8 cellular contexts compared by ENCODE assay signal in the genomic region with DNA sequence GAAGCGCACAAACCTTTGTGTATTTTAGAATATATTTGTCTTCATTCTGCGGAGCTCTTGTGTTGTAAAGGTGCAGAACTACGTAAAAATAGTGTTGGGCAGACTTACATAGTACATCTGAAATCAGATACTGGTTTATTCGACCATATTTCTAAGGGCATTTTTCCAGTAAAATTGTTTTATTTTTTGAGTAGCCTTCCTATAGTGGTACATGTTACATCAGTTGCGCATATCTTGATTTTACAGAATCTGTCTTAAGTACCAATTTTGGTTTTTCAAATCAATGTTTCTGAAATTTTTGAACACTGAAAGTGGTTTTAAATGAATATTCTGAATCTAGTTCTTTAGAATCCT. TPM values are rescaled to one million over a fixed set of nuclear protein-coding genes. Genes with fewer than 3 reads are reported as not detected.
DNase-seq lines count a peak whose midpoint lies in the region; ATAC-seq, FAIRE-seq and TF ChIP-seq lines count a peak whose summit lies in the region.

No MANE protein-coding gene starts in this region.

- peak overlapping the region; percentile 96 for H3K27ac ChIP-seq in keratinocyte (ENCODE audit: control insufficient read depth, insufficient read depth, low read length)
- peak overlapping the region; percentile 97 for H3K27ac ChIP-seq in substantia nigra (ENCODE audit: low read depth, low read length, poor library complexity, severe bottlenecking)

- H3K4me2 ChIP-seq in keratinocyte (ENCODE audit: control insufficient read depth, extremely low read depth, insufficient read depth, low read depth, low read length) = peak overlapping the region; percentile 93

- POLR2A ChIA-PET in activated naive CD8-positive, alpha-beta T cell treated with anti-CD3 and anti-CD28 coated beads, Interleukin-2, amount 10 ng/mL, durations not matched to agents 7 days and 5 days (lab: Charles Lee) = interaction anchor here (1.2 to 19.0 kb wide), 9 partner anchors 10 to 73 kb away, joined by 3 to 711 read pairs (median 121); partner anchors contain the start of gene CHD2

- TF ChIP-seq CTCF in keratinocyte (optimal IDR thresholded peaks at IDR 0.05 in 1 of 3, IDR thresholded peaks at IDR 0.05 in 1 of 3, conservative IDR thresholded peaks at IDR 0.05 in 1 of 3; ENCODE audit: extremely low read depth in 1 of 3, insufficient read depth in 2 of 3, low read length in 3 of 3) = no peak

- no peaks in the 10 kb centered on the region for H3K27me3 ChIP-seq in keratinocyte (ENCODE audit: control insufficient read depth, extremely low read depth, insufficient read depth, low read length)

- H3K4me1 Mint-ChIP-seq in T-helper 1 cell treated with Interleukin-12 subunit alpha and Interleukin-12 subunit beta and Interleukin-4 antibody, amounts not matched to agents 30 μg/mL and 1 μg/mL, for 36 hours (ENCODE audit: low read depth) = peaks cover 58% of the 10 kb centered on the region
- peaks cover 58% of the 10 kb centered on the region for H3K4me1 Mint-ChIP-seq in activated naive CD8-positive, alpha-beta T cell treated with anti-CD3 and anti-CD28 coated beads, Interleukin-2, amount 10 ng/mL, durations not matched to agents 7 days and 5 days

- peak overlapping the region; percentile 97 for H3K27ac Mint-ChIP-seq in T-helper 1 cell treated with Interleukin-12 subunit alpha and Interleukin-12 subunit beta and Interleukin-4 antibody, amounts not matched to agents 30 μg/mL and 1 μg/mL, for 36 hours
- H3K27ac Mint-ChIP-seq in activated naive CD8-positive, alpha-beta T cell treated with anti-CD3 and anti-CD28 coated beads, Interleukin-2, amount 10 ng/mL, durations not matched to agents 7 days and 5 days = peak overlapping the region; percentile 98

- dilution Hi-C loops in keratinocyte (cut with MboI; ENCODE audit: extremely low pct_ligation_motif_present, low sequenced_read_pairs) = no loop called here

- no peaks in the 10 kb centered on the region for H3K9me3 ChIP-seq in keratinocyte (ENCODE audit: control insufficient read depth, low read depth, low read length)

- no peak for ATAC-seq in activated naive CD8-positive, alpha-beta T cell treated with anti-CD3 and anti-CD28 coated beads, Interleukin-2, amount 10 ng/mL, durations not matched to agents 7 days and 5 days (ENCODE audit: low read depth)

- DNase-seq in T-helper 1 cell = no peak
- DNase-seq in activated naive CD8-positive, alpha-beta T cell treated with anti-CD3 and anti-CD28 coated beads, Interleukin-2, amount 10 ng/mL, durations not matched to agents 7 days and 5 days = no peak
- no peak for DNase-seq in keratinocyte (ENCODE audit: low read depth, low spot score)
- DNase-seq in substantia nigra (lab: John Stamatoyannopoulos, UW) = no peak
- no peak for DNase-seq in DMS53 treated with DMSO at 0.1 percent for 48 hours (lab: John Stamatoyannopoulos, UW; ENCODE audit: unreplicated experiment)
- DNase-seq in AG20443 (ENCODE audit: low spot score) = no peak
- DNase-seq in UCSD-AML1 (lab: John Stamatoyannopoulos, UW; ENCODE audit: unreplicated experiment) = no peak

- H3K9me1 ChIP-seq in keratinocyte (ENCODE audit: control insufficient read depth, extremely low read depth, insufficient read depth, low read length) = no peaks in the 10 kb centered on the region

- H3K36me3 ChIP-seq in keratinocyte (ENCODE audit: control insufficient read depth in 2 of 2, extremely low read depth in 1 of 2, insufficient read depth in 2 of 2, low read length in 2 of 2) = peaks cover 0 to 8% of the 10 kb centered on the region in 2 experiments

- H3K4me1 ChIP-seq in keratinocyte (ENCODE audit: control insufficient read depth, extremely low read depth, insufficient read depth, low read length) = peaks cover 32% of the 10 kb centered on the region

- peaks cover 71% of the 10 kb centered on the region for H3K79me2 ChIP-seq in keratinocyte (ENCODE audit: control insufficient read depth, insufficient read depth, low read length)

- no peaks in the 10 kb centered on the region for H3K27me3 Mint-ChIP-seq in T-helper 1 cell treated with Interleukin-12 subunit alpha and Interleukin-12 subunit beta and Interleukin-4 antibody, amounts not matched to agents 30 μg/mL and 1 μg/mL, for 36 hours (ENCODE audit: low read depth)
- no peaks in the 10 kb centered on the region for H3K27me3 Mint-ChIP-seq in activated naive CD8-positive, alpha-beta T cell treated with anti-CD3 and anti-CD28 coated beads, Interleukin-2, amount 10 ng/mL, durations not matched to agents 7 days and 5 days

- peak overlapping the region; percentile 96 for H3K9ac ChIP-seq in keratinocyte (ENCODE audit: control insufficient read depth, extremely low read depth, insufficient read depth, low read length)

- FAIRE-seq in keratinocyte (lab: Jason Lieb, UNC) = no peak

- H3K4me3 Mint-ChIP-seq in T-helper 1 cell treated with Interleukin-12 subunit alpha and Interleukin-12 subunit beta and Interleukin-4 antibody, amounts not matched to agents 30 μg/mL and 1 μg/mL, for 36 hours = peak overlapping the region; percentile 95
- H3K4me3 Mint-ChIP-seq in activated naive CD8-positive, alpha-beta T cell treated with anti-CD3 and anti-CD28 coated beads, Interleukin-2, amount 10 ng/mL, durations not matched to agents 7 days and 5 days = peak overlapping the region; percentile 95

- peaks cover 51% of the 10 kb centered on the region for H3K36me3 Mint-ChIP-seq in T-helper 1 cell treated with Interleukin-12 subunit alpha and Interleukin-12 subunit beta and Interleukin-4 antibody, amounts not matched to agents 30 μg/mL and 1 μg/mL, for 36 hours (ENCODE audit: low read depth)
- peaks cover 46% of the 10 kb centered on the region for H3K36me3 Mint-ChIP-seq in activated naive CD8-positive, alpha-beta T cell treated with anti-CD3 and anti-CD28 coated beads, Interleukin-2, amount 10 ng/mL, durations not matched to agents 7 days and 5 days

- H3K4me3 ChIP-seq in keratinocyte (ENCODE audit: control insufficient read depth in 2 of 3, extremely low read depth in 1 of 3, insufficient read depth in 2 of 3, low read depth in 1 of 3, low read length in 3 of 3) = peak overlapping the region; percentile 72 to 97 (median 79)

- H2AFZ ChIP-seq in keratinocyte (ENCODE audit: control insufficient read depth, low read length) = no peak overlapping the region

- no peaks in the 10 kb centered on the region for H3K9me3 Mint-ChIP-seq in T-helper 1 cell treated with Interleukin-12 subunit alpha and Interleukin-12 subunit beta and Interleukin-4 antibody, amounts not matched to agents 30 μg/mL and 1 μg/mL, for 36 hours
- no peaks in the 10 kb centered on the region for H3K9me3 Mint-ChIP-seq in activated naive CD8-positive, alpha-beta T cell treated with anti-CD3 and anti-CD28 coated beads, Interleukin-2, amount 10 ng/mL, durations not matched to agents 7 days and 5 days

- no peaks in the 10 kb centered on the region for H4K20me1 ChIP-seq in keratinocyte (ENCODE audit: control insufficient read depth, extremely low read depth, insufficient read depth, low read length)

RNA-seq across cellular contexts. Expression of gene CHD2, which starts 15.7 kb away (rescaled TPM):
- total RNA-seq in activated naive CD8-positive, alpha-beta T cell treated with anti-CD3 and anti-CD28 coated beads, Interleukin-2, amount 10 ng/mL, durations not matched to agents 7 days and 5 days = 100 to 1,000 TPM; 218 to 236 TPM
- polyA plus RNA-seq in keratinocyte = 35.3 to 62.0 TPM (median 50.8 TPM) in 3 replicates
- polyA plus RNA-seq in keratinocyte (2011; ENCODE audit: low read depth) = 361 TPM
- 35.2 and 40.9 TPM in 2 replicates for polyA plus RNA-seq in keratinocyte (2011; cell fraction: cytosol; rRNA removed)
- 193 and 213 TPM in 2 replicates for polyA plus RNA-seq in keratinocyte (2011; cell fraction: nucleus; rRNA removed)
- 30.4 and 63.0 TPM in 2 replicates for polyA plus RNA-seq in keratinocyte (2012; ENCODE audit: low replicate concordance)
- 64.5 to 125 TPM (median 70.1 TPM) in 3 replicates for polyA minus RNA-seq in keratinocyte
- polyA minus RNA-seq in keratinocyte (2011; cell fraction: cytosol; rRNA and poly(A)+ RNA removed) = 31.3 TPM
- polyA minus RNA-seq in keratinocyte (2011; cell fraction: nucleus; rRNA and poly(A)+ RNA removed) = 143 and 290 TPM in 2 replicates
